7 cellular contexts compared by ENCODE assay signal in the genomic region with DNA sequence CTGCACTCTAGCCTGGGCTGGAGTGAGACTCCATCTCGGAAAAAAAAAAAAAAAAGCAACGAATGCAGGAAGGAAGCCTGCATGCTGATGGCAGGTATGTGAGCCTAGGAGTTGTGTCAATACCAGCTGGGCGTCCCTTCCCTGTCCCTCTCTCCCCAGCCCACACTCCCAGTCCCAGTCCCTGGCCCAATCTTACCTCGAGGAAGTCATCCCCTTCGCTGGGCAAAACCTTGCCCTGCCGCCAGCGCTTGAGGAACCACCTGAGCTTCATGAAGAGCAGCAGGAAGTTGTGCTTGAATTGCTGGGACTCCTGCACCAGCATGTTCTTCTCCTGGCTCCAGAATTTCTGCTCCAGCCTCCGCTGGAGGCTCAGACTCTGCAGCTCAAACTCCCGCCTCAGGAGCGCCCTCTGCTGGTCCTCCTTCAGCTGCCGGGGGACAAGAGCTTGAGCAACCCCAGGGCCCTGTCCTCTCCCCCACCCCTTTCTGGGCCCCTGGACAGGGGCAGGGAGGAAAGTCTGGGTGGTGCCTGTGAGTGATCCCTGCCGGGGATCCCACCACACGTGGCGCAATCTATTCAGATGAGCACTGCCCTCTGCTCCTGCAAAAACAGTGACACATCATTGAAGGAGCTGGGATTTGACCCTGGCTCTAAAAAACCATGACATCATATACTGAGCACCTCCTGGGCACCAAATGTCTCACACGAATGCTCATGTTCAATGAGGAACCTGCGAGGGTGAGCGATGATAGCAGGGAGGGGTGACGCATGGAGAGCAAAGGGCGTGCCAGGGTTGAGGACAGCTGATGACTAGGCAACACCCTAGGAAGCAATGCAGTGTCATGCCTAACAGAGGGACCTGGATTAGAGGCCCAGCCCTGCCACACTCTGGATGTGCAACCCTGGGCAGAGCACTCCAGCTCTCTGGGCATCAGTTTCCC.
DNase-seq lines count a peak whose midpoint lies in the region; TF ChIP-seq lines count a peak whose summit lies in the region.

No MANE protein-coding gene starts in this region.

- peak; percentile 44 for DNase-seq in NCI-H748 (lab: John Stamatoyannopoulos, UW; ENCODE audit: unreplicated experiment)
- DNase-seq in activated CD8-positive, alpha-beta memory T cell treated with anti-CD3 and anti-CD28 coated beads for 48 hours (ENCODE audit: low read depth in 2 of 3, low spot score in 2 of 3), result peak; percentile 28 to 78 (median 48)
- DNase-seq in epithelial cell of prostate (ENCODE audit: low read depth, low spot score), result peak; percentile 72
- DNase-seq in stromal cell of bone marrow (ENCODE audit: low read depth), result peak; percentile 69
- no peak for DNase-seq in NCI-H187 (lab: John Stamatoyannopoulos, UW)

- peak; percentile 92 for TF ChIP-seq CTCF in GM12875 (IDR thresholded peaks at IDR 0.05; ENCODE audit: borderline replicate concordance, insufficient read depth, low read depth, low read length)
- peak; percentile 38 to 54 (median 46) for TF ChIP-seq CTCF in nephron (IDR thresholded peaks at IDR 0.05; ENCODE audit: unreplicated experiment in 3 of 3)

- no peak overlapping the region for H3K4me3 Mint-ChIP-seq in nephron

- H3K27ac ChIP-seq in epithelial cell of prostate, result peak overlapping the region; percentile 68

- H3K27ac Mint-ChIP-seq in nephron, result no peak overlapping the region

- H3K27me3 Mint-ChIP-seq in nephron (ENCODE audit: low read depth), result no peaks in the 10 kb centered on the region

- no peak overlapping the region for H3K4me3 ChIP-seq in GM12875 (ENCODE audit: low read depth, low read length)

- no peaks in the 10 kb centered on the region for H3K9me3 Mint-ChIP-seq in nephron

- H3K36me3 Mint-ChIP-seq in nephron (ENCODE audit: low read depth), result peaks cover 68% of the 10 kb centered on the region

- no peaks in the 10 kb centered on the region for H3K4me1 Mint-ChIP-seq in nephron

Comparison
In these comparisons a context has a peak if more than half of its experiments do, and no peak if none do; other contexts are left out.
1. DNase-seq: peak in NCI-H748 (single experiment), activated CD8-positive, alpha-beta memory T cell treated with anti-CD3 and anti-CD28 coated beads for 48 hours (3 of 3), epithelial cell of prostate (single experiment) and stromal cell of bone marrow (single experiment); none in NCI-H187 (0 of 2).